In the genomic region with DNA sequence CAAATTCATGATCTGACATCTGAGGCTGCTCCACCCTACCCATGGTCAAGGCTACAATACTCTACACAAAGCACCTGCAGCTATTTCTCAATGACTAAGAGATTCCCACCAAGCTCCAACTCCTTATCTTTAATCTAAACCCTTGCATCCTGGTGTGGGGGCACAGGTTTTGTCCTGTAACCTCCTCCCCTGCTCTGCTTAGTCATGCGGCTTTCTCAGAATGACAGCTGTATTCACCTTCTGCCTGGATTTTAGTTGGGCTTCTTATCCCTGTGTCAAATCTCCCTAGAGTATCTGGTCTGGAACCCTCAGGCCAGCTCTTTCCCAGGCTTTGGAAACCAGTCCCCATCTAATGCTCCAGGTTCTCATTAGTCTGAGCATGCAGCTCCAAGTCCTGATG, we compare ENCODE assay signal across 18 cellular contexts.
"Had no signal": no experiment of that assay in that cellular context is flagged by ENCODE, and none has a peak within 500 bp of the region (broad histone marks: within the 10 kb centered on the region; RNA-seq: fewer than 3 reads in every experiment).

No MANE protein-coding gene starts in this region.

- H3K9me3 Mint-ChIP-seq: activated CD8-positive, alpha-beta T cell treated with anti-CD3 and anti-CD28 coated beads for 36 hours; activated naive CD8-positive, alpha-beta T cell treated with anti-CD3 and anti-CD28 coated beads, Interleukin-2, amount 10 ng/mL, durations not matched to agents 7 days and 5 days; activated T-cell treated with anti-CD3 and anti-CD28 coated beads, Interleukin-2, amount 50 U/mL, for 72 hours; dendritic cell treated with granulocyte-macrophage colony-stimulating factor and Interleukin-4, amounts not matched to agents 40 ng/mL and 50 ng/mL, for 4 days; type B pancreatic cell had no signal

- H3K27ac Mint-ChIP-seq: activated CD8-positive, alpha-beta T cell treated with anti-CD3 and anti-CD28 coated beads for 36 hours; activated naive CD8-positive, alpha-beta T cell treated with anti-CD3 and anti-CD28 coated beads, Interleukin-2, amount 10 ng/mL, durations not matched to agents 7 days and 5 days; activated T-cell treated with anti-CD3 and anti-CD28 coated beads, Interleukin-2, amount 50 U/mL, for 72 hours; dendritic cell treated with granulocyte-macrophage colony-stimulating factor and Interleukin-4, amounts not matched to agents 40 ng/mL and 50 ng/mL, for 4 days; nephron progenitor cell; type B pancreatic cell had no signal

- H3K4me3 Mint-ChIP-seq: activated CD8-positive, alpha-beta T cell treated with anti-CD3 and anti-CD28 coated beads for 36 hours; activated naive CD8-positive, alpha-beta T cell treated with anti-CD3 and anti-CD28 coated beads, Interleukin-2, amount 10 ng/mL, durations not matched to agents 7 days and 5 days; activated T-cell treated with anti-CD3 and anti-CD28 coated beads, Interleukin-2, amount 50 U/mL, for 72 hours; dendritic cell treated with granulocyte-macrophage colony-stimulating factor and Interleukin-4, amounts not matched to agents 40 ng/mL and 50 ng/mL, for 4 days; nephron progenitor cell; type B pancreatic cell had no signal

- H3K9me3 ChIP-seq: suprapubic skin had no signal

- H3K27ac ChIP-seq: foreskin keratinocyte, suprapubic skin had no signal

- H3K36me3 ChIP-seq: suprapubic skin had no signal

- H3K36me3 Mint-ChIP-seq: activated naive CD8-positive, alpha-beta T cell treated with anti-CD3 and anti-CD28 coated beads, Interleukin-2, amount 10 ng/mL, durations not matched to agents 7 days and 5 days; type B pancreatic cell had no signal

- H3K4me3 ChIP-seq: suprapubic skin had no signal

- H3K4me1 ChIP-seq: foreskin keratinocyte, suprapubic skin had no signal

- DNase-seq: activated CD4-positive, CD25-positive, alpha-beta regulatory T cell treated with anti-CD3 and anti-CD28 coated beads, Interleukin-2, amount 50 U/mL, for 72 hours; activated CD8-positive, alpha-beta T cell treated with anti-CD3 and anti-CD28 coated beads for 36 hours; activated naive CD8-positive, alpha-beta T cell treated with anti-CD3 and anti-CD28 coated beads, Interleukin-2, amount 10 ng/mL, durations not matched to agents 7 days and 5 days; activated T-cell treated with anti-CD3 and anti-CD28 coated beads, Interleukin-2, amount 50 U/mL, for 72 hours; anterior cingulate cortex; cerebellar nuclear complex; effector memory CD4-positive, alpha-beta T cell; foreskin keratinocyte; nephron progenitor cell; occipital lobe; stimulated activated CD4-positive, alpha-beta T cell treated with anti-CD3 and anti-CD28 coated beads, Interleukin-15, amount 100 ng/mL, for 24 hours; stimulated activated CD4-positive, alpha-beta T cell treated with anti-CD3 and anti-CD28 coated beads, Interleukin-4, amount 100 ng/mL, for 1 hour; stimulated activated naive CD4-positive, alpha-beta T cell; SW 1271; T-helper 9 cell had no signal
